In the genomic region with DNA sequence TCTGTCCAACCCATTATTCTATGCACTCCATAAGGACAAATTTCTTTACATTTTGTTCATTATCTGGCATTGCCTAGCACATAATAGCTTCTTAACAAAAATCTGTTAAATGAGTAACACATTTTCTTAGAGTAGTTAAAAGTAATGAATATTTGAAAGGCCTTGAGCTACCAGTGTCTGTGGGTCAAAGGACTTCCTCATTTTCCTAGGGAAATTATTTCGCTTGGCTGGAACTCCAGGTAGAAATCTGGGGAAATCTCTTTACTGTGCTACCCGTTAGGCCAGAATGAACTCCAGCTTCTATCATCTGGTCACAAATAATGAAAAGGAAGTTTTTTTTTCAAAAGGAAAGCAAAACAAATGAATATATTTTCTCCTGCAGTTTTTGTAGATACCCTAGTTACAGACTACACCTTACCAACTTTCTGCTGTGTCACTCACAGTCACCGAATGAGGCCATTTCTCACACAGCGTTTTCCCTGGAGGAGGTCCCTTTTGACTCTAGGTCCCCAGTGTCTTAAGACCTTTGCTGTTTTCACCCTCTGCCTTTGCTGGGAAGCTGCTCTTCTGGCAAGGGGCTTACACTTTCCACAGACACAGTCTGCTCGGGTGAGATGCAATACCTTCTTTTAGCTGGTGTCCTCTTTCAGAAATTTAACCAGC, we compare ENCODE assay signal across 8 cellular contexts. TPM values are rescaled to one million over a fixed set of nuclear protein-coding genes. Genes with fewer than 3 reads are reported as not detected.
A peak's percentile ranks its signal among the peaks of the same experiment; 100 is the strongest.
DNase-seq lines count a peak whose midpoint lies in the region; ATAC-seq, FAIRE-seq and TF ChIP-seq lines count a peak whose summit lies in the region.

No MANE protein-coding gene starts in this region.

- H3K27me3 Mint-ChIP-seq in stimulated activated memory B cell treated with anti-CD40 and anti-IgM and Interleukin-4, amounts not matched to agents 10 μg/mL and 1 μg/mL and 100 μg/mL, for 72 hours, result no peaks in the 10 kb centered on the region
- peaks cover 5% of the 10 kb centered on the region for H3K27me3 Mint-ChIP-seq in endodermal cell (ENCODE audit: insufficient read depth)

- peak overlapping the region; percentile 80 for H3K4me3 Mint-ChIP-seq in stimulated activated memory B cell treated with anti-CD40 and anti-IgM and Interleukin-4, amounts not matched to agents 10 μg/mL and 1 μg/mL and 100 μg/mL, for 72 hours
- no peak overlapping the region for H3K4me3 Mint-ChIP-seq in endodermal cell

- no peaks in the 10 kb centered on the region for H3K9me3 Mint-ChIP-seq in stimulated activated memory B cell treated with anti-CD40 and anti-IgM and Interleukin-4, amounts not matched to agents 10 μg/mL and 1 μg/mL and 100 μg/mL, for 72 hours
- no peaks in the 10 kb centered on the region for H3K9me3 Mint-ChIP-seq in endodermal cell

- H3K27ac Mint-ChIP-seq in stimulated activated memory B cell treated with anti-CD40 and anti-IgM and Interleukin-4, amounts not matched to agents 10 μg/mL and 1 μg/mL and 100 μg/mL, for 72 hours, result peak overlapping the region; percentile 100
- H3K27ac Mint-ChIP-seq in endodermal cell, result no peak overlapping the region

- 74 to 86% methylated on average over 4 to 5 of the region's 5 CpGs for WGBS in endodermal cell (ENCODE audit: insufficient coverage in 1 of 2, insufficient read length in 1 of 2), 2 experiments

- TSS peak; percentile 24 for BruUV-seq in endothelial cell of umbilical vein (replicated peaks; lab: Mats Ljungman, UMichigan)

- H3K27ac ChIP-seq in endothelial cell of umbilical vein (ENCODE audit: insufficient read depth, low read depth, low read length), result peak overlapping the region; percentile 50
- H3K27ac ChIP-seq in endodermal cell (ENCODE audit: low read depth, low read length), result no peak overlapping the region

- no peak for FAIRE-seq in endothelial cell of umbilical vein (lab: Jason Lieb, UNC)

- TF ChIP-seq POLR2A in endothelial cell of umbilical vein (IDR thresholded peaks at IDR 0.05; ENCODE audit: low read depth, low read length), result no peak

- H3K4me1 ChIP-seq in endothelial cell of umbilical vein (ENCODE audit: control insufficient read depth, extremely low read depth, insufficient read depth, low read length), result peaks cover 20% of the 10 kb centered on the region
- no peaks in the 10 kb centered on the region for H3K4me1 ChIP-seq in endodermal cell (ENCODE audit: control insufficient read depth, insufficient read depth, low read length)

- CTCF ChIA-PET in endothelial cell of umbilical vein (lab: Charles Lee), result interaction anchor here (1.0 to 1.5 kb wide), 2 partner anchors 81 to 82 kb away, joined by 3 read pairs; no protein-coding TSS in a partner anchor

- no peaks in the 10 kb centered on the region for H3K79me2 ChIP-seq in endothelial cell of umbilical vein (ENCODE audit: control insufficient read depth, insufficient read depth, low read length)

- ATAC-seq in GM19324 (IDR thresholded peaks at IDR 0.05; ENCODE audit: low FRiP score, unreplicated experiment), result peak; percentile 33
- peak; percentile 66 for ATAC-seq in stimulated activated memory B cell treated with anti-CD40 and anti-IgM and Interleukin-4, amounts not matched to agents 10 μg/mL and 1 μg/mL and 100 μg/mL, for 72 hours

- H2AFZ ChIP-seq in endothelial cell of umbilical vein (ENCODE audit: low read depth, low read length), result peak overlapping the region; percentile 96

- H3K9me3 ChIP-seq in endothelial cell of umbilical vein (replicated peaks; ENCODE audit: control insufficient read depth, insufficient read depth, low read length), result no peaks in the 10 kb centered on the region
- no peaks in the 10 kb centered on the region for H3K9me3 ChIP-seq in endodermal cell (ENCODE audit: control insufficient read depth, low read length)

- H3K36me3 ChIP-seq in endothelial cell of umbilical vein (ENCODE audit: control insufficient read depth in 2 of 2, extremely low read depth in 1 of 2, insufficient read depth in 2 of 2, low read length in 2 of 2), result no peaks in the 10 kb centered on the region
- no peaks in the 10 kb centered on the region for H3K36me3 ChIP-seq in endodermal cell (ENCODE audit: control insufficient read depth, insufficient read depth, low read length)

- TF ChIP-seq CTCF in endothelial cell of umbilical vein (IDR thresholded peaks at IDR 0.05; ENCODE audit: extremely low read depth in 1 of 2, insufficient read depth in 1 of 2, low read depth in 1 of 2, low read length in 2 of 2), result no peak
- TF ChIP-seq CTCF in endodermal cell (conservative IDR thresholded peaks at IDR 0.05), result no peak

- H3K27me3 ChIP-seq in endothelial cell of umbilical vein (ENCODE audit: control insufficient read depth in 2 of 2, insufficient read depth in 2 of 2, low read length in 2 of 2) (no peaks in the 10 kb centered on the region), endodermal cell (ENCODE audit: control insufficient read depth, insufficient read depth, low read length, poor library complexity, severe bottlenecking) (no peaks in the 10 kb centered on the region)

- H3K9ac ChIP-seq in endothelial cell of umbilical vein (replicated peaks; ENCODE audit: extremely low read depth, insufficient read depth, low read length) (peak overlapping the region; percentile 66), endodermal cell (ENCODE audit: extremely low read depth, low read length, poor library complexity, severe bottlenecking) (no peak overlapping the region)

- DNase-seq in A172 (ENCODE audit: low spot score), result peak; percentile 44
- DNase-seq in M059J (ENCODE audit: low read depth), result peak; percentile 48
- no peak for DNase-seq in endothelial cell of umbilical vein (ENCODE audit: low read depth, low spot score)
- DNase-seq in endodermal cell, result no peak
- no peak for DNase-seq in SHP77 (lab: John Stamatoyannopoulos, UW)
- no peak for DNase-seq in GM19240 (ENCODE audit: insufficient read length, low spot score)

- intact Hi-C loops in endothelial cell of umbilical vein (cut with micrococcal nuclease), result loop anchor here (1.0 to 10.0 kb wide), 4 partner anchors 28 to 512 kb away; no protein-coding TSS in a partner anchor

- no peaks in the 10 kb centered on the region for H3K9me1 ChIP-seq in endothelial cell of umbilical vein (replicated peaks; ENCODE audit: control insufficient read depth, extremely low read depth, insufficient read depth, low read length)

- dilution Hi-C loops in endothelial cell of umbilical vein (cut with MboI; ENCODE audit: extremely low pct_ligation_motif_present, low sequenced_read_pairs), result no loop called here

- peak overlapping the region; percentile 98 for H3K4me2 ChIP-seq in endothelial cell of umbilical vein (ENCODE audit: insufficient read depth, low read length)

- H3K4me1 Mint-ChIP-seq in stimulated activated memory B cell treated with anti-CD40 and anti-IgM and Interleukin-4, amounts not matched to agents 10 μg/mL and 1 μg/mL and 100 μg/mL, for 72 hours, result peaks cover 47% of the 10 kb centered on the region
- H3K4me1 Mint-ChIP-seq in endodermal cell, result peaks cover 16% of the 10 kb centered on the region

- POLR2A ChIA-PET in endothelial cell of umbilical vein (lab: Charles Lee), result no interaction called here

- H4K20me1 ChIP-seq in endothelial cell of umbilical vein (replicated peaks; ENCODE audit: control insufficient read depth, extremely low read depth, insufficient read depth, low read length), result no peaks in the 10 kb centered on the region

- H3K4me3 ChIP-seq in endothelial cell of umbilical vein (replicated peaks in 1 of 3; ENCODE audit: insufficient read depth in 1 of 3, low read depth in 1 of 3, low read length in 3 of 3) (peak overlapping the region in 2 of 3 experiments; percentile 71 to 89), endodermal cell (ENCODE audit: low read length) (no peak overlapping the region)

- H3K36me3 Mint-ChIP-seq in stimulated activated memory B cell treated with anti-CD40 and anti-IgM and Interleukin-4, amounts not matched to agents 10 μg/mL and 1 μg/mL and 100 μg/mL, for 72 hours, result peaks cover 18% of the 10 kb centered on the region
- H3K36me3 Mint-ChIP-seq in endodermal cell (ENCODE audit: low read depth), result no peaks in the 10 kb centered on the region

TF ChIP-seq in endothelial cell of umbilical vein, 7 proteins besides CTCF, POLR2A, EP300 and RAD21 (continues in another document):
- no peak for TF ChIP-seq GATA2 (IDR thresholded peaks at IDR 0.05; ENCODE audit: insufficient read depth, insufficient read length, low read depth, low read length)
- TF ChIP-seq JUN (IDR thresholded peaks at IDR 0.05; ENCODE audit: borderline replicate concordance, insufficient read depth, insufficient read length, low read depth), result no peak
- TF ChIP-seq, protein P1, sequence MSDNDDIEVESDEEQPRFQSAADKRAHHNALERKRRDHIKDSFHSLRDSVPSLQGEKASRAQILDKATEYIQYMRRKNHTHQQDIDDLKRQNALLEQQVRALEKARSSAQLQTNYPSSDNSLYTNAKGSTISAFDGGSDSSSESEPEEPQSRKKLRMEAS (IDR thresholded peaks at IDR 0.05; ENCODE audit: insufficient read depth, insufficient read length), result no peak

RNA-seq across cellular contexts. Expression of a gene that starts 1.6 kb away (rescaled TPM):
- 28.4 and 37.7 TPM in 2 replicates for total RNA-seq in A172 (2014; rRNA removed; shearing (Covaris generic))
- total RNA-seq in M059J (2014; rRNA removed; shearing (Covaris generic)), result 103 and 105 TPM in 2 replicates
- 10.5 and 14.9 TPM in 2 replicates for total RNA-seq in endothelial cell of umbilical vein
- 1.9 and 2.7 TPM in 2 replicates for polyA plus RNA-seq in endothelial cell of umbilical vein
- polyA plus RNA-seq in endothelial cell of umbilical vein (2011; cell fraction: cytosol; rRNA removed), result 1.9 and 2.5 TPM in 2 replicates
- 10.3 and 10.7 TPM in 2 replicates for polyA plus RNA-seq in endothelial cell of umbilical vein (2011; cell fraction: nucleus; rRNA removed)
- polyA plus RNA-seq in endothelial cell of umbilical vein (2012), result 9.8 and 10.7 TPM in 2 replicates
- 4.4 and 4.7 TPM in 2 replicates for polyA minus RNA-seq in endothelial cell of umbilical vein
- polyA minus RNA-seq in endothelial cell of umbilical vein (2011; cell fraction: cytosol; rRNA and poly(A)+ RNA removed), result 0.82 TPM
- 3.8 and 6.8 TPM in 2 replicates for polyA minus RNA-seq in endothelial cell of umbilical vein (2011; cell fraction: nucleus; rRNA and poly(A)+ RNA removed)
- not detected for total RNA-seq in endodermal cell
- polyA plus RNA-seq in endodermal cell (2013, experiment 1 of 2), result not detected
- polyA plus RNA-seq in endodermal cell (2013, experiment 2 of 2), result not detected

RNA-seq across cellular contexts. Expression of a gene that starts 28.8 kb away (rescaled TPM):
- total RNA-seq in A172 (2014; rRNA removed; shearing (Covaris generic)), result 24.1 TPM in 2 replicates
- total RNA-seq in M059J (2014; rRNA removed; shearing (Covaris generic)), result 131 and 132 TPM in 2 replicates
- total RNA-seq in endothelial cell of umbilical vein (5.5 and 6.8 TPM in 2 replicates), endodermal cell (not detected)
- 0.68 and 0.92 TPM in 2 replicates for polyA plus RNA-seq in endothelial cell of umbilical vein
- polyA plus RNA-seq in endothelial cell of umbilical vein (2011; cell fraction: cytosol; rRNA removed), result 1.3 and 1.5 TPM in 2 replicates
- polyA plus RNA-seq in endothelial cell of umbilical vein (2011; cell fraction: nucleus; rRNA removed), result 2.4 and 2.6 TPM in 2 replicates
- polyA plus RNA-seq in endothelial cell of umbilical vein (2012), result 3.6 and 3.8 TPM in 2 replicates
- 2.3 and 2.4 TPM in 2 replicates for polyA minus RNA-seq in endothelial cell of umbilical vein
- 4.7 TPM for polyA minus RNA-seq in endothelial cell of umbilical vein (2011; cell fraction: cytosol; rRNA and poly(A)+ RNA removed)
- polyA minus RNA-seq in endothelial cell of umbilical vein (2011; cell fraction: nucleus; rRNA and poly(A)+ RNA removed), result 3.2 and 4.2 TPM in 2 replicates
- polyA plus RNA-seq in endodermal cell (2013, experiment 1 of 2), result not detected
- not detected for polyA plus RNA-seq in endodermal cell (2013, experiment 2 of 2)

Comparison
In these comparisons a context has a peak if more than half of its experiments do, and no peak if none do; other contexts are left out.
1. DNase-seq: peak in A172 (single experiment) and M059J (single experiment); none in endothelial cell of umbilical vein (single experiment), endodermal cell (single experiment), SHP77 (0 of 2) and GM19240 (single experiment).
2. RNA of a gene that starts 1.6 kb away (total RNA-seq): 103 to 105 TPM in M059J, 28.4 to 37.7 TPM in A172 and 10.5 to 14.9 TPM in endothelial cell of umbilical vein; not detected in endodermal cell; every median in the first group is over 10 times any median in the second.